In the genomic region with DNA sequence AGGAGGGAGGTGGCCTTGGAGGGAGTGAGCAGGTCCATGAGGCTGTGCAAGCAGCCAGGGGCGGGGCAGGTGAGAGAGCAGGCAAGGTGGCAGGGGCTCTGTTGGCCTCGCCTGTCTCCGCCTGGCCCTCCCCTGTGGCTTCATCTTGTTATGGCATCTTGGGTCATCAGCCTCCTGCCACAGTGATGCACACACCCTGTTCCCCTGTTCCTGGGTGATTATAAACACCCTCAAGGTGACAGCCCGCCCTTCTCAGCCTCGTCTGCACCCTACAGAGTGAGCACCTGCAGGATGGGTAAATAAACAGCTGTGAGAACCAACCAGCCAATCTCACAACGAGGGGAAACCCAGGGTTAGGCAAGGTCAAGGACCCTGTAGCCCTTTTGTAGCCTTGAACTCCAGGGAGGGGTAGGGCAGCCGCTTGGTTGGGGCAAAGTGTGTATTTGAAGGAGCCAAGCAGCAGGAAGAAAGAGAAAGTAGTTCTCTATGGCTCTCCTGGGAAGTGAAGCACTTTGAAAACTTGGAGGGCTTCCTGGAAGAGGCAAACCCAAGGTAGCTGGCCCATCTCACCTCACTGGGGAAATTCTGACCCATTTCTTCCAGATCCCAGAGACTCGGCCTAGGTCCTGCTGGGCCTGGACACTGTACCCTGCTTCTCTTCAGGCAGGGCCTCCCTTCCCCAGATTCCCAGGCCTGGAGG, we compare ENCODE assay signal across 11 cellular contexts.
DNase-seq lines count a peak whose midpoint lies in the region; ATAC-seq and TF ChIP-seq lines count a peak whose summit lies in the region.
"Had no signal": no experiment of that assay in that cellular context is flagged by ENCODE, and none has a peak within 500 bp of the region (broad histone marks: within the 10 kb centered on the region; RNA-seq: fewer than 3 reads in every experiment).

No MANE protein-coding gene starts in this region.

- no peak overlapping the region for H3K4me3 ChIP-seq in right lobe of liver
- H3K4me3 ChIP-seq in upper lobe of left lung, result no peak overlapping the region
- H3K4me3 ChIP-seq in BE2C (ENCODE audit: low read depth, low read length), result no peak overlapping the region
- H3K4me3 ChIP-seq: stomach had no signal

- DNase-seq in activated naive CD8-positive, alpha-beta T cell treated with anti-CD3 and anti-CD28 coated beads, Interleukin-2, amount 10 ng/mL, durations not matched to agents 7 days and 5 days, result peak; percentile 29
- DNase-seq in activated naive CD8-positive, alpha-beta T cell treated with anti-CD3 and anti-CD28 coated beads for 36 hours, result no peak
- DNase-seq in activated gamma-delta T cell treated with Interleukin-2 at 50 U/mL for 16 hours (peak; percentile 26), right lobe of liver (peak in 2 of 3 donors; percentile 37 to 44), upper lobe of left lung (peak in 1 of 2 donors; percentile 85), BE2C (no peak)
- DNase-seq in activated CD8-positive, alpha-beta T cell treated with anti-CD3 and anti-CD28 coated beads for 36 hours, result no peak
- DNase-seq: activated CD8-positive, alpha-beta memory T cell treated with anti-CD3 and anti-CD28 coated beads, Interleukin-2, amount 50 U/mL, for 4 hours; GF-D8; stomach had no signal

- no peak overlapping the region for H3K4me3 Mint-ChIP-seq in activated naive CD8-positive, alpha-beta T cell treated with anti-CD3 and anti-CD28 coated beads, Interleukin-2, amount 10 ng/mL, durations not matched to agents 7 days and 5 days
- no peak overlapping the region for H3K4me3 Mint-ChIP-seq in activated naive CD8-positive, alpha-beta T cell treated with anti-CD3 and anti-CD28 coated beads for 36 hours
- no peak overlapping the region for H3K4me3 Mint-ChIP-seq in activated CD8-positive, alpha-beta T cell treated with anti-CD3 and anti-CD28 coated beads for 36 hours

- H3K27me3 Mint-ChIP-seq in activated naive CD8-positive, alpha-beta T cell treated with anti-CD3 and anti-CD28 coated beads, Interleukin-2, amount 10 ng/mL, durations not matched to agents 7 days and 5 days, result peaks cover 39% of the 10 kb centered on the region
- no peaks in the 10 kb centered on the region for H3K27me3 Mint-ChIP-seq in activated naive CD8-positive, alpha-beta T cell treated with anti-CD3 and anti-CD28 coated beads for 36 hours
- H3K27me3 Mint-ChIP-seq in activated CD8-positive, alpha-beta T cell treated with anti-CD3 and anti-CD28 coated beads for 36 hours, result no peaks in the 10 kb centered on the region

- H3K27ac Mint-ChIP-seq in activated naive CD8-positive, alpha-beta T cell treated with anti-CD3 and anti-CD28 coated beads, Interleukin-2, amount 10 ng/mL, durations not matched to agents 7 days and 5 days, result no peak overlapping the region
- H3K27ac Mint-ChIP-seq in activated naive CD8-positive, alpha-beta T cell treated with anti-CD3 and anti-CD28 coated beads for 36 hours, result no peak overlapping the region
- H3K27ac Mint-ChIP-seq in activated CD8-positive, alpha-beta T cell treated with anti-CD3 and anti-CD28 coated beads for 36 hours, result no peak overlapping the region

- H3K9me3 ChIP-seq in right lobe of liver, result no peaks in the 10 kb centered on the region
- H3K9me3 ChIP-seq in upper lobe of left lung, result no peaks in the 10 kb centered on the region
- no peaks in the 10 kb centered on the region for H3K9me3 ChIP-seq in BE2C

- H3K36me3 ChIP-seq in right lobe of liver (no peaks in the 10 kb centered on the region), upper lobe of left lung (no peaks in the 10 kb centered on the region), BE2C (no peaks in the 10 kb centered on the region)
- H3K36me3 ChIP-seq: stomach had no signal

- no peaks in the 10 kb centered on the region for H3K4me1 Mint-ChIP-seq in activated naive CD8-positive, alpha-beta T cell treated with anti-CD3 and anti-CD28 coated beads, Interleukin-2, amount 10 ng/mL, durations not matched to agents 7 days and 5 days
- no peaks in the 10 kb centered on the region for H3K4me1 Mint-ChIP-seq in activated naive CD8-positive, alpha-beta T cell treated with anti-CD3 and anti-CD28 coated beads for 36 hours
- peaks cover 5% of the 10 kb centered on the region for H3K4me1 Mint-ChIP-seq in activated CD8-positive, alpha-beta T cell treated with anti-CD3 and anti-CD28 coated beads for 36 hours (ENCODE audit: low read depth)

- no peaks in the 10 kb centered on the region for H3K4me1 ChIP-seq in right lobe of liver
- H3K4me1 ChIP-seq in upper lobe of left lung, result peaks cover 0 to 20% (median 4%) of the 10 kb centered on the region in 4 donors
- no peaks in the 10 kb centered on the region for H3K4me1 ChIP-seq in BE2C

- TF ChIP-seq POLR2A in right lobe of liver (IDR thresholded peaks at IDR 0.05) (no peak), upper lobe of left lung (IDR thresholded peaks at IDR 0.05) (no peak)

- no peaks in the 10 kb centered on the region for H3K36me3 Mint-ChIP-seq in activated naive CD8-positive, alpha-beta T cell treated with anti-CD3 and anti-CD28 coated beads, Interleukin-2, amount 10 ng/mL, durations not matched to agents 7 days and 5 days
- no peaks in the 10 kb centered on the region for H3K36me3 Mint-ChIP-seq in activated naive CD8-positive, alpha-beta T cell treated with anti-CD3 and anti-CD28 coated beads for 36 hours
- no peaks in the 10 kb centered on the region for H3K36me3 Mint-ChIP-seq in activated CD8-positive, alpha-beta T cell treated with anti-CD3 and anti-CD28 coated beads for 36 hours (ENCODE audit: low read depth)

- no peak for TF ChIP-seq CTCF in right lobe of liver (IDR thresholded peaks at IDR 0.05)
- peak in 1 of 6 experiments; percentile 9 for TF ChIP-seq CTCF in upper lobe of left lung (IDR thresholded peaks at IDR 0.05)
- no peak for TF ChIP-seq CTCF in activated CD8-positive, alpha-beta T cell treated with anti-CD3 and anti-CD28 coated beads for 36 hours (IDR thresholded peaks at IDR 0.05)
- no peak for TF ChIP-seq CTCF in BE2C (IDR thresholded peaks at IDR 0.05; ENCODE audit: low read depth, low read length)

- POLR2A ChIA-PET in activated naive CD8-positive, alpha-beta T cell treated with anti-CD3 and anti-CD28 coated beads, Interleukin-2, amount 10 ng/mL, durations not matched to agents 7 days and 5 days (lab: Charles Lee), result no interaction called here
- POLR2A ChIA-PET in activated CD8-positive, alpha-beta T cell treated with anti-CD3 and anti-CD28 coated beads for 36 hours (lab: Charles Lee), result no interaction called here

- 50% methylated on average over 3 of the region's 8 CpGs for WGBS in right lobe of liver (ENCODE audit: insufficient coverage, low coverage, low lambda C conversion rate, missing lambda C conversion rate)
- WGBS in upper lobe of left lung, 2 donors, result 49 to 57% methylated on average over 7 to 8 of the region's 8 CpGs

- no peak for ATAC-seq in activated naive CD8-positive, alpha-beta T cell treated with anti-CD3 and anti-CD28 coated beads, Interleukin-2, amount 10 ng/mL, durations not matched to agents 7 days and 5 days (ENCODE audit: low read depth)
- ATAC-seq in right lobe of liver (peak in 1 of 4 donors; percentile 20), upper lobe of left lung (ENCODE audit: low FRiP score in 2 of 2) (peak; percentile 33 to 79), HG02610 (IDR thresholded peaks at IDR 0.05; ENCODE audit: unreplicated experiment) (no peak)
- no peak for ATAC-seq in activated CD8-positive, alpha-beta T cell treated with anti-CD3 and anti-CD28 coated beads for 36 hours

- intact Hi-C loops in right lobe of liver (cut with DNase I), result no loop called here
- intact Hi-C loops in activated CD8-positive, alpha-beta T cell treated with anti-CD3 and anti-CD28 coated beads for 36 hours (cut with micrococcal nuclease), result no loop called here

- no peaks in the 10 kb centered on the region for H3K27me3 ChIP-seq in right lobe of liver
- H3K27me3 ChIP-seq in upper lobe of left lung, result no peaks in the 10 kb centered on the region
- no peaks in the 10 kb centered on the region for H3K27me3 ChIP-seq in BE2C

- peak in 1 of 4 donors; percentile 53 for TF ChIP-seq EP300 in upper lobe of left lung (IDR thresholded peaks at IDR 0.05)

- CTCF ChIA-PET in activated CD8-positive, alpha-beta T cell treated with anti-CD3 and anti-CD28 coated beads for 36 hours (lab: Charles Lee), result interaction anchor here (1.4 to 4.0 kb wide), 3 partner anchors 8 to 133 kb away, joined by 3 to 25 read pairs (median 5); no protein-coding TSS in a partner anchor

- H3K27ac ChIP-seq in right lobe of liver, result no peak overlapping the region
- peak overlapping the region; percentile 8 to 66 (median 18) for H3K27ac ChIP-seq in upper lobe of left lung
- H3K27ac ChIP-seq: stomach had no signal

- no peaks in the 10 kb centered on the region for H3K9me3 Mint-ChIP-seq in activated naive CD8-positive, alpha-beta T cell treated with anti-CD3 and anti-CD28 coated beads, Interleukin-2, amount 10 ng/mL, durations not matched to agents 7 days and 5 days
- H3K9me3 Mint-ChIP-seq in activated naive CD8-positive, alpha-beta T cell treated with anti-CD3 and anti-CD28 coated beads for 36 hours, result peaks cover 9% of the 10 kb centered on the region
- H3K9me3 Mint-ChIP-seq in activated CD8-positive, alpha-beta T cell treated with anti-CD3 and anti-CD28 coated beads for 36 hours, result peaks cover 10% of the 10 kb centered on the region

Comparison
In these comparisons a context has a peak if more than half of its experiments do, and no peak if none do; other contexts are left out.
1. DNase-seq: peak in activated naive CD8-positive, alpha-beta T cell treated with anti-CD3 and anti-CD28 coated beads, Interleukin-2, amount 10 ng/mL, durations not matched to agents 7 days and 5 days (single experiment), activated gamma-delta T cell treated with Interleukin-2 at 50 U/mL for 16 hours (single experiment) and right lobe of liver (2 of 3); none in activated naive CD8-positive, alpha-beta T cell treated with anti-CD3 and anti-CD28 coated beads for 36 hours (single experiment), activated CD8-positive, alpha-beta T cell treated with anti-CD3 and anti-CD28 coated beads for 36 hours (single experiment) and BE2C (single experiment).
2. ATAC-seq: peak in upper lobe of left lung (2 of 2); none in activated naive CD8-positive, alpha-beta T cell treated with anti-CD3 and anti-CD28 coated beads, Interleukin-2, amount 10 ng/mL, durations not matched to agents 7 days and 5 days (single experiment), HG02610 (single experiment) and activated CD8-positive, alpha-beta T cell treated with anti-CD3 and anti-CD28 coated beads for 36 hours (single experiment).
3. H3K27ac ChIP-seq: peak in upper lobe of left lung (4 of 4); none in right lobe of liver (0 of 3).